8 cellular contexts compared by ENCODE assay signal in the genomic region with DNA sequence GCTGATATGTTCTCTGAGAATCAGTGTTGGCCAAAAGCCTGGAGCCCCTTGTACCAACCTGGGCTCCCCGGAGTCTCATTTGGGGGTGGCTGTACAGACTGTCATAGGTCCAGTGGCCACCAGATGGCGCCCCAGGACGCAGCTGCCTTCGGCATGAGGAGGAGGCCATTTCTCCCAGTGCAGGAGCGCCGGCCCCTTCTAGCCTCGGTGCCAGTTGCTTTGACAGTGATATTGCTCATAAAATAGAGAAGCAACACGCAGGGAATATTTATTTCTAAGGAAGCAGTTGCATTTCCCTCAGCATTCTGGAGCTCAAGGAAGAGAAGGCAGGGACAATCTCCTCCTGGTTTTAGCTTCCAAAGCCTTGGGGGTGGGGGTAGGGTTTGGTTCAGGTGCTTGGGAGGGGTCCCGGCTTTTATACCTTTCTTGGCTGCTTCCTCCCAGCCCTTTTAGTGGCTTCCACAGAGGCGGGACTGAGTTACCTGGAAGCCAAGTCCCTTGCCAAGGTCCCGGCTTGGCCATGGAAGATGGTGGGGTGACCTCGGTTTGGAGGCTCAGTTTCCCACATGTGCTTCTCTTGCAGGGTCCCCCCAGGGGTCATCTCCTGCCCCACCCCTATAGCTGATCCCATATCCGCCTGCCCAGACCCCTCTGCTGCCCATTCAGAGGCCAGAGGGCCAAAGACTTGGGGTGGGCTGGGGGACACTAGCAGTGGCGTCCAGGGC.
DNase-seq lines count a peak whose midpoint lies in the region; ATAC-seq, FAIRE-seq and TF ChIP-seq lines count a peak whose summit lies in the region.

No MANE protein-coding gene starts in this region.

- peak; percentile 95 to 96 for TF ChIP-seq RAD21 in A549 (conservative IDR thresholded peaks at IDR 0.05 in 1 of 2, IDR thresholded peaks at IDR 0.05 in 1 of 2)

- no peaks in the 10 kb centered on the region for H3K36me3 Mint-ChIP-seq in dendritic cell treated with granulocyte-macrophage colony-stimulating factor and Interleukin-4, amounts not matched to agents 40 ng/mL and 50 ng/mL, for 4 days (ENCODE audit: low read depth)

- peak; percentile 77 to 97 for DNase-seq in A549 (ENCODE audit: low read depth in 1 of 2, low spot score in 1 of 2)
- peak; percentile 51 for DNase-seq in NCI-H526 treated with DMSO at 0.1 percent for 48 hours (lab: John Stamatoyannopoulos, UW)
- peak; percentile 89 for DNase-seq in activated CD4-positive, alpha-beta T cell treated with anti-CD3 and anti-CD28 coated beads, Interleukin-2, amount 50 U/mL, for 1 hour
- DNase-seq in lower leg skin (ENCODE audit: low spot score in 2 of 2): peak; percentile 79 to 96
- peak; percentile 73 to 85 (median 75) for DNase-seq in stimulated activated CD4-positive, alpha-beta T cell treated with anti-CD3 and anti-CD28 coated beads, TNF-alpha, amount 100 ng/mL, for 24 hours (ENCODE audit: low read depth in 3 of 3)

- H3K9me3 Mint-ChIP-seq in dendritic cell treated with granulocyte-macrophage colony-stimulating factor and Interleukin-4, amounts not matched to agents 40 ng/mL and 50 ng/mL, for 4 days: no peaks in the 10 kb centered on the region

- no peaks in the 10 kb centered on the region for H3K9me3 ChIP-seq in A549

- FAIRE-seq in A549 (lab: Jason Lieb, UNC): no peak

- intact Hi-C loops in dendritic cell treated with granulocyte-macrophage colony-stimulating factor and Interleukin-4, amounts not matched to agents 40 ng/mL and 50 ng/mL, for 4 days (cut with micrococcal nuclease): loop anchor here (1.0 kb wide), 1 partner anchor 527 kb away; no protein-coding TSS in a partner anchor
- intact Hi-C loops in lower leg skin (cut with DNase I; ENCODE audit: low total_unique reads): loop anchor here (10.0 kb wide), 1 partner anchor 275 kb away; no protein-coding TSS in a partner anchor

- CTCF ChIA-PET in A549 (lab: Yijun Ruan, JAX): interaction anchor here (0.6 to 4.0 kb wide), 106 partner anchors 9 to 871 kb away, joined by 3 to 53 read pairs (median 4); no protein-coding TSS in a partner anchor

- peaks cover 3% of the 10 kb centered on the region; the same call in 1 of the 3 replicates for H3K4me1 ChIP-seq in A549

- TF ChIP-seq CTCF in A549 (IDR thresholded peaks at IDR 0.05) (peak; percentile 98), lower leg skin (IDR thresholded peaks at IDR 0.05) (peak in 1 of 3 donors; percentile 90)

- peak overlapping the region; percentile 45 for H3K27ac Mint-ChIP-seq in dendritic cell treated with granulocyte-macrophage colony-stimulating factor and Interleukin-4, amounts not matched to agents 40 ng/mL and 50 ng/mL, for 4 days

- H3K4me3 ChIP-seq in A549 (no peak overlapping the region), lower leg skin (ENCODE audit: low read depth, poor library complexity, severe bottlenecking) (no peak overlapping the region)

- peak overlapping the region; percentile 62 for H3K4me2 ChIP-seq in A549

- TF ChIP-seq POLR2A in A549 (IDR thresholded peaks at IDR 0.05; ENCODE audit: low read length): no peak
- TF ChIP-seq POLR2A in lower leg skin (IDR thresholded peaks at IDR 0.05): no peak

- no peak for TF ChIP-seq EP300 in A549 (IDR thresholded peaks at IDR 0.05)

- no peak overlapping the region for H3K4me3 Mint-ChIP-seq in dendritic cell treated with granulocyte-macrophage colony-stimulating factor and Interleukin-4, amounts not matched to agents 40 ng/mL and 50 ng/mL, for 4 days

- H3K27me3 Mint-ChIP-seq in dendritic cell treated with granulocyte-macrophage colony-stimulating factor and Interleukin-4, amounts not matched to agents 40 ng/mL and 50 ng/mL, for 4 days: peaks cover 11% of the 10 kb centered on the region

- 23% methylated on average over 14 of the region's 14 CpGs for whole genome bisulfite sequencing in A549 (ENCODE audit: missing lambda C conversion rate)
- WGBS in lower leg skin, 2 donors: 20 to 25% methylated on average over 14 of the region's 14 CpGs

- H3K4me1 Mint-ChIP-seq in dendritic cell treated with granulocyte-macrophage colony-stimulating factor and Interleukin-4, amounts not matched to agents 40 ng/mL and 50 ng/mL, for 4 days (ENCODE audit: low read depth): peaks cover 23% of the 10 kb centered on the region

- POLR2A ChIA-PET in A549 (lab: Yijun Ruan, JAX): interaction anchor here (0.6 to 1.2 kb wide), 2 partner anchors 8 to 774 kb away, joined by 3 to 5 read pairs; partner anchors contain the start of gene RPL38

- ATAC-seq in A549 (peak; percentile 87 to 97), GM18520 (IDR thresholded peaks at IDR 0.05; ENCODE audit: unreplicated experiment) (peak; percentile 64), HG03565 (IDR thresholded peaks at IDR 0.05; ENCODE audit: unreplicated experiment) (peak; percentile 82)

- no peak overlapping the region for H3K27ac ChIP-seq in A549

TF ChIP-seq in A549, 52 proteins besides CTCF, POLR2A, EP300 and RAD21:
- no peak for TF ChIP-seq KDM1A (IDR thresholded peaks at IDR 0.05; ENCODE audit: low read depth)
- no peak for TF ChIP-seq CBX2 (IDR thresholded peaks at IDR 0.05; ENCODE audit: borderline replicate concordance, low read depth)
- no peak for TF ChIP-seq BCL3 (IDR thresholded peaks at IDR 0.05)
- no peak for TF ChIP-seq FOSB (CRISPR knock-in tag; IDR thresholded peaks at IDR 0.05)
- TF ChIP-seq FOXS1 (CRISPR knock-in tag; IDR thresholded peaks at IDR 0.05): no peak
- no peak for TF ChIP-seq HDAC2 (IDR thresholded peaks at IDR 0.05)
- TF ChIP-seq MAX (IDR thresholded peaks at IDR 0.05): 0 out of 2 replicates have a peak, but pooled peaks have one; percentile 32
- TF ChIP-seq HOXB13 (CRISPR knock-in tag; IDR thresholded peaks at IDR 0.05; ENCODE audit: low read depth): no peak
- TF ChIP-seq HEYL (CRISPR knock-in tag; IDR thresholded peaks at IDR 0.05): no peak
- peak; percentile 96 for TF ChIP-seq SMC3 (IDR thresholded peaks at IDR 0.05)
- TF ChIP-seq, protein P1, sequence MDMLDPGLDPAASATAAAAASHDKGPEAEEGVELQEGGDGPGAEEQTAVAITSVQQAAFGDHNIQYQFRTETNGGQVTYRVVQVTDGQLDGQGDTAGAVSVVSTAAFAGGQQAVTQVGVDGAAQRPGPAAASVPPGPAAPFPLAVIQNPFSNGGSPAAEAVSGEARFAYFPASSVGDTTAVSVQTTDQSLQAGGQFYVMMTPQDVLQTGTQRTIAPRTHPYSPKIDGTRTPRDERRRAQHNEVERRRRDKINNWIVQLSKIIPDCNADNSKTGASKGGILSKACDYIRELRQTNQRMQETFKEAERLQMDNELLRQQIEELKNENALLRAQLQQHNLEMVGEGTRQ (IDR thresholded peaks at IDR 0.05): no peak
- no peak for TF ChIP-seq SREBF2 (IDR thresholded peaks at IDR 0.05)
